Comparison of ENCODE assay signal across 26 cellular contexts in the genomic region with DNA sequence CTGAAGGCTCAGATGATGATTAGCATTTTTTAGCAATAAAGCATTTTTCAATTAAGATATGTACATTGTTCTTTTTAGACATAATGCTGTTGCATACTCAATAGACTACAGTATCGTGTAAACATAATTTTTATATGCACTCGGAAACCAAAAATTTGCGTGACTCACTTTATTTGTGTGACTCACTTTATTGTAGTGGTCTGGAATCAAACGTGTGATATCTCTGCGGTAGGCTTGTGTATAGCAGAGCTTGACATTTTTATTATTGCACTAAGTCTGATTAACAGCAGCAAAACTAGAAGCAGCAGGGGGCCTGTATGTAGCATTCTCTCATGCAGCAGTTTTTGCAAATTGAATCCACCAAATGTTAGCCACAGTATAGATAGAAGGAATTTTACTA.
DNase-seq lines count a peak whose midpoint lies in the region; ATAC-seq and TF ChIP-seq lines count a peak whose summit lies in the region.
"Had no signal": no experiment of that assay in that cellular context is flagged by ENCODE, and none has a peak within 500 bp of the region (broad histone marks: within the 10 kb centered on the region; RNA-seq: fewer than 3 reads in every experiment).

No MANE protein-coding gene starts in this region.

- TF ChIP-seq CTCF in PC-3 (conservative IDR thresholded peaks at IDR 0.05; ENCODE audit: low read depth, low read length) (no peak), choroid plexus epithelial cell (conservative IDR thresholded peaks at IDR 0.05; ENCODE audit: low read depth, low read length) (no peak), OCI-LY7 (conservative IDR thresholded peaks at IDR 0.05; ENCODE audit: low read length) (no peak)

- no peaks in the 10 kb centered on the region for H4K20me1 ChIP-seq in PC-3 (ENCODE audit: low read length)
- H4K20me1 ChIP-seq in OCI-LY7 (ENCODE audit: insufficient read depth, low read length) = no peaks in the 10 kb centered on the region

- H3K9me3 ChIP-seq in PC-3 (ENCODE audit: low read length) = no peaks in the 10 kb centered on the region
- H3K9me3 ChIP-seq in OCI-LY7 (ENCODE audit: low read length) = no peaks in the 10 kb centered on the region
- H3K9me3 ChIP-seq: lower lobe of right lung, neutrophil, psoas muscle, SJCRH30, suprapubic skin, vagina had no signal

- no peaks in the 10 kb centered on the region for H3K9me2 ChIP-seq in PC-3 (replicated peaks; ENCODE audit: low read length)
- H3K9me2 ChIP-seq in OCI-LY7 (ENCODE audit: insufficient read depth, low read length) = no peaks in the 10 kb centered on the region

- H3K9ac ChIP-seq in PC-3 (ENCODE audit: low read length) = no peak overlapping the region

- BruUV-seq in PC-3 (replicated peaks; lab: Mats Ljungman, UMichigan) (no TSS peak), OCI-LY7 (replicated peaks; lab: Mats Ljungman, UMichigan) (no TSS peak)

- no peak overlapping the region for H3K27ac ChIP-seq in PC-3 (ENCODE audit: low read length)
- H3K27ac ChIP-seq in OCI-LY7 (ENCODE audit: low read depth, low read length, poor library complexity, severe bottlenecking) = no peak overlapping the region
- H3K27ac ChIP-seq: lower lobe of right lung, neutrophil, psoas muscle, SJCRH30, suprapubic skin, vagina had no signal

- CTCF ChIA-PET in PC-3 (lab: Charles Lee) (no interaction called here), OCI-LY7 (lab: Charles Lee; ENCODE audit: unreplicated experiment) (no interaction called here)

- intact Hi-C loops in PC-3 (cut with micrococcal nuclease) = loop anchor here (2.0 kb wide), 1 partner anchor 43 kb away; no protein-coding TSS in a partner anchor
- intact Hi-C loops in OCI-LY7 (cut with micrococcal nuclease; ENCODE audit: unreplicated experiment) = no loop called here

- H3K4me2 ChIP-seq in PC-3 (ENCODE audit: low read length) = no peak overlapping the region
- no peak overlapping the region for H3K4me2 ChIP-seq in OCI-LY7 (ENCODE audit: low read length)

- H3K4me1 ChIP-seq in PC-3 (ENCODE audit: insufficient read depth, low read length) (peaks cover 4% of the 10 kb centered on the region; the same call in 1 of the 2 replicates), OCI-LY7 (ENCODE audit: insufficient read depth, low read length, poor library complexity, severe bottlenecking) (no peaks in the 10 kb centered on the region)
- H3K4me1 ChIP-seq: lower lobe of right lung, psoas muscle, SJCRH30, suprapubic skin, vagina had no signal

- H3K79me2 ChIP-seq in PC-3 (ENCODE audit: low read length) (no peaks in the 10 kb centered on the region), OCI-LY7 (ENCODE audit: insufficient read depth, low read depth, low read length) (no peaks in the 10 kb centered on the region)

- DNase-seq in H4 (ENCODE audit: low spot score) = peak; percentile 68
- peak; percentile 89 for DNase-seq in PC-3
- peak; percentile 6 for DNase-seq in choroid plexus epithelial cell (ENCODE audit: low read depth)
- no peak for DNase-seq in activated gamma-delta T cell treated with Interleukin-2 at 50 U/mL for 16 hours
- DNase-seq in activated T-cell treated with anti-CD3 and anti-CD28 coated beads, Interleukin-2, amount 50 U/mL, for 48 hours = no peak
- DNase-seq in activated naive CD4-positive, alpha-beta T cell treated with Interleukin-2 at 50 U/mL for 16 hours = no peak
- DNase-seq in OCI-LY7 (ENCODE audit: low spot score) = no peak
- DNase-seq: activated naive CD4-positive, alpha-beta T cell treated with anti-CD3 and anti-CD28 coated beads, Interleukin-2, amount 50 U/mL, for 16 hours; activated T-cell treated with anti-CD3 and anti-CD28 coated beads, Interleukin-2, amount 50 U/mL, for 72 hours; AML-193; aorta; cerebellar nuclear complex; erythroblast; kidney; lower lobe of right lung; NCI-H1930; NCI-H2227 treated with DMSO at 0.1 percent for 48 hours; NCI-H774; psoas muscle; SJCRH30; small intestine; stimulated activated CD4-positive, alpha-beta T cell treated with anti-CD3 and anti-CD28 coated beads, Interleukin-2, amount 100 ng/mL, for 24 hours had no signal

- POLR2A ChIA-PET in PC-3 (lab: Charles Lee; ENCODE audit: unreplicated experiment) = no interaction called here
- POLR2A ChIA-PET in OCI-LY7 (lab: Charles Lee) = no interaction called here

- peaks cover 38% of the 10 kb centered on the region; the same call in 1 of the 2 replicates for H3K27me3 ChIP-seq in PC-3 (ENCODE audit: low read length)
- H3K27me3 ChIP-seq: neutrophil, SJCRH30, suprapubic skin, vagina had no signal

- peak; percentile 81 for ATAC-seq in PC-3
- ATAC-seq: activated T-cell treated with anti-CD3 and anti-CD28 coated beads, Interleukin-2, amount 50 U/mL, for 72 hours; lower lobe of right lung; psoas muscle; stimulated activated effector memory CD8-positive, alpha-beta T cell treated with anti-CD3 and anti-CD28 coated beads, Interleukin-12 subunit alpha, Interleukin-12 subunit beta, amount 100 ng/mL, for 72 hours had no signal

- H3F3A ChIP-seq in PC-3 (ENCODE audit: low read length, unreplicated experiment) = no peaks in the 10 kb centered on the region

- no peak overlapping the region for H3K4me3 ChIP-seq in PC-3 (ENCODE audit: low read length)
- H3K4me3 ChIP-seq in choroid plexus epithelial cell (ENCODE audit: low read depth, low read length) = no peak overlapping the region
- H3K4me3 ChIP-seq in OCI-LY7 (ENCODE audit: low read depth, low read length, poor library complexity, severe bottlenecking) = no peak overlapping the region
- H3K4me3 ChIP-seq: lower lobe of right lung, psoas muscle, SJCRH30, suprapubic skin, vagina had no signal

- H2AFZ ChIP-seq in PC-3 (ENCODE audit: low read length) = no peak overlapping the region
- H2AFZ ChIP-seq in OCI-LY7 (ENCODE audit: low read length) = no peak overlapping the region

- H3K36me3 ChIP-seq in PC-3 (ENCODE audit: low read depth, low read length) = no peaks in the 10 kb centered on the region
- H3K36me3 ChIP-seq in OCI-LY7 (ENCODE audit: insufficient read depth, low read length) = no peaks in the 10 kb centered on the region
- H3K36me3 ChIP-seq: lower lobe of right lung, neutrophil, SJCRH30, suprapubic skin, vagina had no signal

Comparison
In these comparisons a context has a peak if more than half of its experiments do, and no peak if none do; other contexts are left out.
1. DNase-seq: peak in H4 (single experiment), PC-3 (single experiment) and choroid plexus epithelial cell (single experiment); none in activated gamma-delta T cell treated with Interleukin-2 at 50 U/mL for 16 hours (single experiment), activated T-cell treated with anti-CD3 and anti-CD28 coated beads, Interleukin-2, amount 50 U/mL, for 48 hours (0 of 2), activated naive CD4-positive, alpha-beta T cell treated with Interleukin-2 at 50 U/mL for 16 hours (single experiment) and OCI-LY7 (single experiment).